In the genomic region with DNA sequence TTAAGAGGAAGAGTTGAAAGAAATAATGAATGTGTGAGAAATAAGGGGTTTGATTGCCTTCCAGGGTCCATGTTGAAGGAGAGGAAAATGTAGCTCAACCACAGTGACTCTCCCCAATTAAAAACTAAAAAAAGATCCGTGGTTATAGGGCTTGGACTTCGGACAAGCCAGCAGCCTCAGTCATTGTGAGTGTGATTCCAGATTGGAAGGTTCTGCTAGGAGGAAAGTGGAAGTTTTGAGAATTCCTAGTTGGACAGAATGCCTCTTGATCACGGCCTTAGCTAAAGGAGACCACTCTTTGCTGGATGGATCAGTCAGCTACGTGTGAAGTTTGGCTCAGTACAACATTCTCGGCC, we compare ENCODE assay signal across 1 cellular context.
TF ChIP-seq lines count a peak whose summit lies in the region.

No MANE protein-coding gene starts in this region.

TF ChIP-seq in GM12878, 131 proteins besides CTCF, POLR2A, EP300 and RAD21:
- 0 out of 2 replicates have a peak, but pooled peaks have one; percentile 47 for TF ChIP-seq FOXM1 (IDR thresholded peaks at IDR 0.05; ENCODE audit: low read depth, low read length)
- no peak for TF ChIP-seq BMI1 (IDR thresholded peaks at IDR 0.05; ENCODE audit: borderline replicate concordance)
- no peak for TF ChIP-seq SMARCA5 (IDR thresholded peaks at IDR 0.05)
- no peak for TF ChIP-seq CHD4 (IDR thresholded peaks at IDR 0.05)
- TF ChIP-seq EGR1 (IDR thresholded peaks at IDR 0.05; ENCODE audit: borderline replicate concordance in 1 of 2, low read depth in 2 of 2, low read length in 2 of 2): no peak
- TF ChIP-seq, protein P1, sequence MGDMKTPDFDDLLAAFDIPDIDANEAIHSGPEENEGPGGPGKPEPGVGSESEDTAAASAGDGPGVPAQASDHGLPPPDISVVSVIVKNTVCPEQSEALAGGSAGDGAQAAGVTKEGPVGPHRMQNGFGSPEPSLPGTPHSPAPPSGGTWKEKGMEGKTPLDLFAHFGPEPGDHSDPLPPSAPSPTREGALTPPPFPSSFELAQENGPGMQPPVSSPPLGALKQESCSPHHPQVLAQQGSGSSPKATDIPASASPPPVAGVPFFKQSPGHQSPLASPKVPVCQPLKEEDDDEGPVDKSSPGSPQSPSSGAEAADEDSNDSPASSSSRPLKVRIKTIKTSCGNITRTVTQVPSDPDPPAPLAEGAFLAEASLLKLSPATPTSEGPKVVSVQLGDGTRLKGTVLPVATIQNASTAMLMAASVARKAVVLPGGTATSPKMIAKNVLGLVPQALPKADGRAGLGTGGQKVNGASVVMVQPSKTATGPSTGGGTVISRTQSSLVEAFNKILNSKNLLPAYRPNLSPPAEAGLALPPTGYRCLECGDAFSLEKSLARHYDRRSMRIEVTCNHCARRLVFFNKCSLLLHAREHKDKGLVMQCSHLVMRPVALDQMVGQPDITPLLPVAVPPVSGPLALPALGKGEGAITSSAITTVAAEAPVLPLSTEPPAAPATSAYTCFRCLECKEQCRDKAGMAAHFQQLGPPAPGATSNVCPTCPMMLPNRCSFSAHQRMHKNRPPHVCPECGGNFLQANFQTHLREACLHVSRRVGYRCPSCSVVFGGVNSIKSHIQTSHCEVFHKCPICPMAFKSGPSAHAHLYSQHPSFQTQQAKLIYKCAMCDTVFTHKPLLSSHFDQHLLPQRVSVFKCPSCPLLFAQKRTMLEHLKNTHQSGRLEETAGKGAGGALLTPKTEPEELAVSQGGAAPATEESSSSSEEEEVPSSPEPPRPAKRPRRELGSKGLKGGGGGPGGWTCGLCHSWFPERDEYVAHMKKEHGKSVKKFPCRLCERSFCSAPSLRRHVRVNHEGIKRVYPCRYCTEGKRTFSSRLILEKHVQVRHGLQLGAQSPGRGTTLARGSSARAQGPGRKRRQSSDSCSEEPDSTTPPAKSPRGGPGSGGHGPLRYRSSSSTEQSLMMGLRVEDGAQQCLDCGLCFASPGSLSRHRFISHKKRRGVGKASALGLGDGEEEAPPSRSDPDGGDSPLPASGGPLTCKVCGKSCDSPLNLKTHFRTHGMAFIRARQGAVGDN (IDR thresholded peaks at IDR 0.05): no peak
- no peak for TF ChIP-seq CHD1 (IDR thresholded peaks at IDR 0.05; ENCODE audit: low read depth, low read length)
- TF ChIP-seq TAF1 (IDR thresholded peaks at IDR 0.05; ENCODE audit: borderline replicate concordance, low read depth, low read length): no peak
- TF ChIP-seq SIN3A (IDR thresholded peaks at IDR 0.05; ENCODE audit: low read depth, low read length): no peak
- peak; percentile 48 to 71; a peak in 3 of 4 replicates for TF ChIP-seq IKZF2 (IDR thresholded peaks at IDR 0.05)
- TF ChIP-seq NFIC (IDR thresholded peaks at IDR 0.05; ENCODE audit: low read depth, low read length): no peak; the same call in 1 of the 2 replicates
- 0 out of 2 replicates have a peak, but pooled peaks have one; percentile 16 for TF ChIP-seq IKZF1 (conservative IDR thresholded peaks at IDR 0.05)
- TF ChIP-seq HDAC2 (IDR thresholded peaks at IDR 0.05): no peak
- TF ChIP-seq, protein P2, sequence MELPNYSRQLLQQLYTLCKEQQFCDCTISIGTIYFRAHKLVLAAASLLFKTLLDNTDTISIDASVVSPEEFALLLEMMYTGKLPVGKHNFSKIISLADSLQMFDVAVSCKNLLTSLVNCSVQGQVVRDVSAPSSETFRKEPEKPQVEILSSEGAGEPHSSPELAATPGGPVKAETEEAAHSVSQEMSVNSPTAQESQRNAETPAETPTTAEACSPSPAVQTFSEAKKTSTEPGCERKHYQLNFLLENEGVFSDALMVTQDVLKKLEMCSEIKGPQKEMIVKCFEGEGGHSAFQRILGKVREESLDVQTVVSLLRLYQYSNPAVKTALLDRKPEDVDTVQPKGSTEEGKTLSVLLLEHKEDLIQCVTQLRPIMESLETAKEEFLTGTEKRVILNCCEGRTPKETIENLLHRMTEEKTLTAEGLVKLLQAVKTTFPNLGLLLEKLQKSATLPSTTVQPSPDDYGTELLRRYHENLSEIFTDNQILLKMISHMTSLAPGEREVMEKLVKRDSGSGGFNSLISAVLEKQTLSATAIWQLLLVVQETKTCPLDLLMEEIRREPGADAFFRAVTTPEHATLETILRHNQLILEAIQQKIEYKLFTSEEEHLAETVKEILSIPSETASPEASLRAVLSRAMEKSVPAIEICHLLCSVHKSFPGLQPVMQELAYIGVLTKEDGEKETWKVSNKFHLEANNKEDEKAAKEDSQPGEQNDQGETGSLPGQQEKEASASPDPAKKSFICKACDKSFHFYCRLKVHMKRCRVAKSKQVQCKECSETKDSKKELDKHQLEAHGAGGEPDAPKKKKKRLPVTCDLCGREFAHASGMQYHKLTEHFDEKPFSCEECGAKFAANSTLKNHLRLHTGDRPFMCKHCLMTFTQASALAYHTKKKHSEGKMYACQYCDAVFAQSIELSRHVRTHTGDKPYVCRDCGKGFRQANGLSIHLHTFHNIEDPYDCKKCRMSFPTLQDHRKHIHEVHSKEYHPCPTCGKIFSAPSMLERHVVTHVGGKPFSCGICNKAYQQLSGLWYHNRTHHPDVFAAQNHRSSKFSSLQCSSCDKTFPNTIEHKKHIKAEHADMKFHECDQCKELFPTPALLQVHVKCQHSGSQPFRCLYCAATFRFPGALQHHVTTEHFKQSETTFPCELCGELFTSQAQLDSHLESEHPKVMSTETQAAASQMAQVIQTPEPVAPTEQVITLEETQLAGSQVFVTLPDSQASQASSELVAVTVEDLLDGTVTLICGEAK (IDR thresholded peaks at IDR 0.05; ENCODE audit: borderline replicate concordance): 0 out of 2 replicates have a peak, but pooled peaks have one; percentile 31
- TF ChIP-seq NFXL1 (IDR thresholded peaks at IDR 0.05; ENCODE audit: borderline replicate concordance): no peak
- TF ChIP-seq, protein P3, sequence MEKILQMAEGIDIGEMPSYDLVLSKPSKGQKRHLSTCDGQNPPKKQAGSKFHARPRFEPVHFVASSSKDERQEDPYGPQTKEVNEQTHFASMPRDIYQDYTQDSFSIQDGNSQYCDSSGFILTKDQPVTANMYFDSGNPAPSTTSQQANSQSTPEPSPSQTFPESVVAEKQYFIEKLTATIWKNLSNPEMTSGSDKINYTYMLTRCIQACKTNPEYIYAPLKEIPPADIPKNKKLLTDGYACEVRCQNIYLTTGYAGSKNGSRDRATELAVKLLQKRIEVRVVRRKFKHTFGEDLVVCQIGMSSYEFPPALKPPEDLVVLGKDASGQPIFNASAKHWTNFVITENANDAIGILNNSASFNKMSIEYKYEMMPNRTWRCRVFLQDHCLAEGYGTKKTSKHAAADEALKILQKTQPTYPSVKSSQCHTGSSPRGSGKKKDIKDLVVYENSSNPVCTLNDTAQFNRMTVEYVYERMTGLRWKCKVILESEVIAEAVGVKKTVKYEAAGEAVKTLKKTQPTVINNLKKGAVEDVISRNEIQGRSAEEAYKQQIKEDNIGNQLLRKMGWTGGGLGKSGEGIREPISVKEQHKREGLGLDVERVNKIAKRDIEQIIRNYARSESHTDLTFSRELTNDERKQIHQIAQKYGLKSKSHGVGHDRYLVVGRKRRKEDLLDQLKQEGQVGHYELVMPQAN (conservative IDR thresholded peaks at IDR 0.05): no peak
- TF ChIP-seq, protein P4, sequence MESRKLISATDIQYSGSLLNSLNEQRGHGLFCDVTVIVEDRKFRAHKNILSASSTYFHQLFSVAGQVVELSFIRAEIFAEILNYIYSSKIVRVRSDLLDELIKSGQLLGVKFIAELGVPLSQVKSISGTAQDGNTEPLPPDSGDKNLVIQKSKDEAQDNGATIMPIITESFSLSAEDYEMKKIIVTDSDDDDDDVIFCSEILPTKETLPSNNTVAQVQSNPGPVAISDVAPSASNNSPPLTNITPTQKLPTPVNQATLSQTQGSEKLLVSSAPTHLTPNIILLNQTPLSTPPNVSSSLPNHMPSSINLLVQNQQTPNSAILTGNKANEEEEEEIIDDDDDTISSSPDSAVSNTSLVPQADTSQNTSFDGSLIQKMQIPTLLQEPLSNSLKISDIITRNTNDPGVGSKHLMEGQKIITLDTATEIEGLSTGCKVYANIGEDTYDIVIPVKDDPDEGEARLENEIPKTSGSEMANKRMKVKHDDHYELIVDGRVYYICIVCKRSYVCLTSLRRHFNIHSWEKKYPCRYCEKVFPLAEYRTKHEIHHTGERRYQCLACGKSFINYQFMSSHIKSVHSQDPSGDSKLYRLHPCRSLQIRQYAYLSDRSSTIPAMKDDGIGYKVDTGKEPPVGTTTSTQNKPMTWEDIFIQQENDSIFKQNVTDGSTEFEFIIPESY (IDR thresholded peaks at IDR 0.05): no peak
- no peak for TF ChIP-seq NR2F1 (conservative IDR thresholded peaks at IDR 0.05)
- 0 out of 2 replicates have a peak, but pooled peaks have one; percentile 23 for TF ChIP-seq EED (IDR thresholded peaks at IDR 0.05; ENCODE audit: low read depth)
- TF ChIP-seq ZNF384 (IDR thresholded peaks at IDR 0.05; ENCODE audit: borderline replicate concordance, low read depth, low read length): no peak
- TF ChIP-seq KDM1A (IDR thresholded peaks at IDR 0.05; ENCODE audit: borderline replicate concordance): no peak
- 0 out of 2 replicates have a peak, but pooled peaks have one; percentile 7 for TF ChIP-seq MTA3 (IDR thresholded peaks at IDR 0.05; ENCODE audit: borderline replicate concordance, low read length)
- TF ChIP-seq NBN (IDR thresholded peaks at IDR 0.05): no peak
- TF ChIP-seq PML (IDR thresholded peaks at IDR 0.05; ENCODE audit: low read length): no peak
